In the genomic region with DNA sequence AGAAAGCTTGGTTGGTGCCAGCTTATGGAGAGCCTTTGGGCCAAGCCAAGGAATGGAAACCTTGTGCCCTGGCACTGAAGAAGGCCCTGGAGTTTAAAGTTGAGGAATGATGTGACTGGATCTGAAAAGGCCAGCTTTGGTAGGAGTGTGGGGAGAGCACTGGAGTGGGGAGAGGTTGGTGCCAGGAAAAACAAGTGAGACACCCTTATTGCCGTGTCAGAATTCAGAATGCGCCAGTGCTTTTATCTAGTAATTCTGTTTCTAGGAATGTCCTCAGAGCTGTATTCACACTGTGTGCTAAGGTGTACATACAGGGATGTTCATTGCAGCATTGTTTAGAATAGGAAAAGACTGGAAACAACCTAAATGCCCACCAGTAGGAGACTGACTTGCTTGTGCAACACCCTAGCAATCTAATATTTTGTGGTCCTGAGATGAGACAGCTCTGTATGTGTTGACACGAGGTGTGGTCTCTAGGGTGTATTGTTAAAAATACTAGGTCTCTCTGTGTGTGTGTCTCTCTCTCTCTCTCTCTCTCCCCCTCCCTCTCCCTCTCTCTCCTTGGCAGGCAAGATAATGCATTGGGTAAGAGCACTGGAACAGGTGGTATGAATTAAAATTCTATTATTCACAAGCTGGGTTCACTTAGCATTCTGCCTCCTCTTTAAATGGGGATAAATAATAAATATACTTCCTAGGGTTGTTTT, we compare ENCODE assay signal across 23 cellular contexts.
DNase-seq lines count a peak whose midpoint lies in the region; ATAC-seq and TF ChIP-seq lines count a peak whose summit lies in the region.
"Had no signal": no experiment of that assay in that cellular context is flagged by ENCODE, and none has a peak within 500 bp of the region (broad histone marks: within the 10 kb centered on the region; RNA-seq: fewer than 3 reads in every experiment).

No MANE protein-coding gene starts in this region.

- BruUV-seq in Caco-2 (replicated peaks; lab: Mats Ljungman, UMichigan): no TSS peak

- POLR2A ChIA-PET in Caco-2 (lab: Charles Lee): interaction anchor here (0.7 kb wide), 1 partner anchor 9 kb away, joined by 3 read pairs; no protein-coding TSS in a partner anchor

- H3K9me3 Mint-ChIP-seq in Caco-2 (ENCODE audit: unreplicated experiment): no peaks in the 10 kb centered on the region
- no peaks in the 10 kb centered on the region for H3K9me3 Mint-ChIP-seq in activated T-helper 2 cell treated with anti-CD3 and anti-CD28 coated beads, Interferon-gamma antibody, Interleukin-2, Interleukin-4, amounts not matched to agents 10 μg/mL and 5 μg/mL and 100 μg/mL, durations not matched to agents 14 hours and 24 hours and 36 hours

- H3K27ac Mint-ChIP-seq in Caco-2 (ENCODE audit: unreplicated experiment): peak overlapping the region; percentile 2
- H3K27ac Mint-ChIP-seq in activated T-helper 2 cell treated with anti-CD3 and anti-CD28 coated beads, Interferon-gamma antibody, Interleukin-2, Interleukin-4, amounts not matched to agents 10 μg/mL and 5 μg/mL and 100 μg/mL, durations not matched to agents 14 hours and 24 hours and 36 hours: no peak overlapping the region

- DNase-seq in Caco-2 (no peak), HCEC 1CT (peak; percentile 3), fibroblast of gingiva (ENCODE audit: low read depth) (peak; percentile 96), renal cortical epithelial cell (ENCODE audit: low read depth) (peak; percentile 15)
- no peak for DNase-seq in stimulated activated CD4-positive, alpha-beta T cell treated with anti-CD3 and anti-CD28 coated beads, Interleukin-4, amount 100 ng/mL, for 24 hours
- DNase-seq in effector CD8-positive, alpha-beta T cell (lab: John Stamatoyannopoulos, UW): no peak
- DNase-seq in activated T-helper 2 cell treated with anti-CD3 and anti-CD28 coated beads, Interferon-gamma antibody, Interleukin-2, Interleukin-4, amounts not matched to agents 10 μg/mL and 5 μg/mL and 100 μg/mL, durations not matched to agents 14 hours and 24 hours and 36 hours (ENCODE audit: low spot score): no peak
- DNase-seq: activated CD4-positive, alpha-beta T cell treated with anti-CD3 and anti-CD28 coated beads for 48 hours; activated naive CD4-positive, alpha-beta T cell treated with anti-CD3 and anti-CD28 coated beads, Interleukin-2, amount 50 U/mL, for 16 hours; body of pancreas; dermis blood vessel endothelial cell; DMS 273 treated with DMSO at 0.1 percent for 48 hours; erythroblast; KG1; kidney glomerular epithelial cell; NCI-H1092 treated with DMSO at 0.1 percent for 48 hours; NCI-H774; stimulated activated CD4-positive, alpha-beta T cell treated with anti-CD3 and anti-CD28 coated beads, Interleukin-4, amount 100 ng/mL, for 4 hours; stimulated activated CD8-positive, alpha-beta memory T cell treated with anti-CD3 and anti-CD28 coated beads, Interleukin-4, amount 100 ng/mL, for 48 hours; thyroid gland had no signal

- no peak overlapping the region for H3K4me3 Mint-ChIP-seq in Caco-2 (ENCODE audit: unreplicated experiment)
- no peak overlapping the region for H3K4me3 Mint-ChIP-seq in activated T-helper 2 cell treated with anti-CD3 and anti-CD28 coated beads, Interferon-gamma antibody, Interleukin-2, Interleukin-4, amounts not matched to agents 10 μg/mL and 5 μg/mL and 100 μg/mL, durations not matched to agents 14 hours and 24 hours and 36 hours (ENCODE audit: low read depth)

- no peaks in the 10 kb centered on the region for H3K27me3 ChIP-seq in Caco-2 (replicated peaks; ENCODE audit: control insufficient read depth, insufficient read depth, low read length)
- H3K27me3 ChIP-seq: BLaER1, body of pancreas, thyroid gland had no signal

- H3K4me1 ChIP-seq in Caco-2: no peaks in the 10 kb centered on the region
- H3K4me1 ChIP-seq: BLaER1, body of pancreas, thyroid gland had no signal

- no peaks in the 10 kb centered on the region; the same call in 1 of the 2 replicates for H3K36me3 ChIP-seq in Caco-2 (ENCODE audit: control insufficient read depth, insufficient read depth, low read length)
- H3K36me3 ChIP-seq: BLaER1 had no signal

- ATAC-seq in GM21381 (IDR thresholded peaks at IDR 0.05; ENCODE audit: unreplicated experiment): no peak
- ATAC-seq: body of pancreas, Panc1 had no signal

- H3K36me3 Mint-ChIP-seq in Caco-2 (ENCODE audit: insufficient read depth, unreplicated experiment): peaks cover 6% of the 10 kb centered on the region
- no peaks in the 10 kb centered on the region for H3K36me3 Mint-ChIP-seq in activated T-helper 2 cell treated with anti-CD3 and anti-CD28 coated beads, Interferon-gamma antibody, Interleukin-2, Interleukin-4, amounts not matched to agents 10 μg/mL and 5 μg/mL and 100 μg/mL, durations not matched to agents 14 hours and 24 hours and 36 hours (ENCODE audit: low read depth)

- no peaks in the 10 kb centered on the region for H3K27me3 Mint-ChIP-seq in Caco-2 (ENCODE audit: insufficient read depth, unreplicated experiment)
- peaks cover 8% of the 10 kb centered on the region for H3K27me3 Mint-ChIP-seq in activated T-helper 2 cell treated with anti-CD3 and anti-CD28 coated beads, Interferon-gamma antibody, Interleukin-2, Interleukin-4, amounts not matched to agents 10 μg/mL and 5 μg/mL and 100 μg/mL, durations not matched to agents 14 hours and 24 hours and 36 hours (ENCODE audit: low read depth)

- no peaks in the 10 kb centered on the region for H3K4me1 Mint-ChIP-seq in Caco-2 (ENCODE audit: low read depth, unreplicated experiment)
- no peaks in the 10 kb centered on the region for H3K4me1 Mint-ChIP-seq in activated T-helper 2 cell treated with anti-CD3 and anti-CD28 coated beads, Interferon-gamma antibody, Interleukin-2, Interleukin-4, amounts not matched to agents 10 μg/mL and 5 μg/mL and 100 μg/mL, durations not matched to agents 14 hours and 24 hours and 36 hours (ENCODE audit: low read depth)

- no peaks in the 10 kb centered on the region for H3K9me3 ChIP-seq in Caco-2
- H3K9me3 ChIP-seq: BLaER1, body of pancreas, thyroid gland had no signal

- CTCF ChIA-PET in Caco-2 (lab: Charles Lee): no interaction called here

- intact Hi-C loops in Caco-2 (cut with micrococcal nuclease; ENCODE audit: unreplicated experiment): no loop called here
- intact Hi-C loops in activated T-helper 2 cell treated with anti-CD3 and anti-CD28 coated beads, Interferon-gamma antibody, Interleukin-2, Interleukin-4, amounts not matched to agents 10 μg/mL and 5 μg/mL and 100 μg/mL, durations not matched to agents 14 hours and 24 hours and 36 hours (cut with micrococcal nuclease): no loop called here

- H3K4me3 ChIP-seq in Caco-2 (ENCODE audit: low read depth, low read length): no peak overlapping the region
- H3K4me3 ChIP-seq: BLaER1, body of pancreas, thyroid gland had no signal

- TF ChIP-seq CTCF in Caco-2 (IDR thresholded peaks at IDR 0.05; ENCODE audit: insufficient read depth in 1 of 2, low read depth in 1 of 2, low read length in 1 of 2, severe bottlenecking in 1 of 2, unreplicated experiment in 1 of 2): no peak

Comparison
In these comparisons a context has a peak if more than half of its experiments do, and no peak if none do; other contexts are left out.
1. DNase-seq: peak in HCEC 1CT (single experiment), fibroblast of gingiva (single experiment) and renal cortical epithelial cell (single experiment); none in Caco-2 (0 of 2), stimulated activated CD4-positive, alpha-beta T cell treated with anti-CD3 and anti-CD28 coated beads, Interleukin-4, amount 100 ng/mL, for 24 hours (single experiment), effector CD8-positive, alpha-beta T cell (single experiment) and activated T-helper 2 cell treated with anti-CD3 and anti-CD28 coated beads, Interferon-gamma antibody, Interleukin-2, Interleukin-4, amounts not matched to agents 10 μg/mL and 5 μg/mL and 100 μg/mL, durations not matched to agents 14 hours and 24 hours and 36 hours (single experiment).